Comparison of ENCODE assay signal across 8 cellular contexts in genomic region chr1:27632387-27633297, GRCh38. TPM values are rescaled to one million over a fixed set of nuclear protein-coding genes. Genes with fewer than 3 reads are reported as not detected.
A peak's percentile ranks its signal among the peaks of the same experiment; 100 is the strongest.
DNase-seq lines count a peak whose midpoint lies in the region; TF ChIP-seq lines count a peak whose summit lies in the region.

No MANE protein-coding gene starts in this region.

- DNase-seq in SKM-1 treated with dmso at 0.1 percent for 144 hours (lab: John Stamatoyannopoulos, UW; ENCODE audit: unreplicated experiment) (peak; percentile 51), SKM-1 (lab: John Stamatoyannopoulos, UW; ENCODE audit: unreplicated experiment) (no peak), ascending aorta (ENCODE audit: low spot score in 2 of 2) (no peak), NOMO-1 treated with DMSO at 0.1 percent for 48 hours (lab: John Stamatoyannopoulos, UW; ENCODE audit: unreplicated experiment) (no peak), D341Med (ENCODE audit: low spot score) (no peak), medulla oblongata (ENCODE audit: extremely low spot score) (no peak)
- peak; percentile 73 for DNase-seq in stimulated activated CD4-positive, alpha-beta T cell treated with anti-CD3 and anti-CD28 coated beads, Interleukin-1b, Interleukin-23, amount 100 ng/mL, for 48 hours

- H3K4me3 ChIP-seq in ascending aorta = no peak overlapping the region

- H3K27me3 ChIP-seq in ascending aorta = no peaks in the 10 kb centered on the region

- no peak for TF ChIP-seq CTCF in ascending aorta (IDR thresholded peaks at IDR 0.05)

- H3K36me3 ChIP-seq in KOPT-K1 (ENCODE audit: insufficient read depth, low read length) = no peaks in the 10 kb centered on the region
- no peaks in the 10 kb centered on the region for H3K36me3 ChIP-seq in ascending aorta

- H3K27ac ChIP-seq in KOPT-K1 (ENCODE audit: low read depth, low read length, poor library complexity, severe bottlenecking) (peak overlapping the region; percentile 93), ascending aorta (peak overlapping the region; percentile 36 to 50)

- no peaks in the 10 kb centered on the region for H3K9me3 ChIP-seq in KOPT-K1 (ENCODE audit: insufficient read depth, low read length, poor library complexity, severe bottlenecking)
- no peaks in the 10 kb centered on the region for H3K9me3 ChIP-seq in ascending aorta

- H3K4me1 ChIP-seq in ascending aorta = peaks cover 0 to 3% of the 10 kb centered on the region in 2 donors

- intact Hi-C loops in ascending aorta (cut with DNase I) = no loop called here

RNA-seq across cellular contexts. Expression of gene FGR, which starts 2.3 kb away (rescaled TPM):
- 10.4 TPM for total RNA-seq in ascending aorta

RNA-seq across cellular contexts. Expression of gene AHDC1, which starts 28.7 kb away (rescaled TPM):
- 205 TPM for total RNA-seq in ascending aorta

RNA-seq across cellular contexts. Expression of gene IFI6, which starts 39.4 kb away (rescaled TPM):
- 238 TPM for total RNA-seq in ascending aorta

Comparison
In these comparisons a context has a peak if more than half of its experiments do, and no peak if none do; other contexts are left out.
1. DNase-seq: peak in SKM-1 treated with dmso at 0.1 percent for 144 hours (single experiment) and stimulated activated CD4-positive, alpha-beta T cell treated with anti-CD3 and anti-CD28 coated beads, Interleukin-1b, Interleukin-23, amount 100 ng/mL, for 48 hours (single experiment); none in SKM-1 (single experiment), ascending aorta (0 of 2), NOMO-1 treated with DMSO at 0.1 percent for 48 hours (single experiment), D341Med (single experiment) and medulla oblongata (single experiment).